ENCODE assay signal across 14 cellular contexts in genomic region chr2:222904557-222905258, GRCh38. TPM values are rescaled to one million over a fixed set of nuclear protein-coding genes. Genes with fewer than 3 reads are reported as not detected.
DNase-seq lines count a peak whose midpoint lies in the region; ATAC-seq, FAIRE-seq and TF ChIP-seq lines count a peak whose summit lies in the region.
"Had no signal": no experiment of that assay in that cellular context is flagged by ENCODE, and none has a peak within 500 bp of the region (broad histone marks: within the 10 kb centered on the region; RNA-seq: fewer than 3 reads in every experiment).

No MANE protein-coding gene starts in this region.

- TF ChIP-seq CTCF in astrocyte of the spinal cord (IDR thresholded peaks at IDR 0.05; ENCODE audit: low read depth, low read length) (no peak), gastroesophageal sphincter (IDR thresholded peaks at IDR 0.05) (no peak)

- WGBS in GM23248 (ENCODE audit: low coverage in 1 of 2, low lambda C conversion rate in 2 of 2, missing lambda C conversion rate in 2 of 2), 2 experiments = 71 to 72% methylated on average over 2 of the region's 2 CpGs
- WGBS in gastroesophageal sphincter (ENCODE audit: low coverage in 1 of 2), 2 donors = 50 to 55% methylated on average over 2 of the region's 2 CpGs
- WGBS in thymus = 97% methylated on average over 2 of the region's 2 CpGs

- ATAC-seq in gastroesophageal sphincter = peak; percentile 56
- ATAC-seq: effector memory CD8-positive, alpha-beta T cell; HCT116; mucosa of descending colon; stimulated activated naive CD8-positive, alpha-beta T cell treated with anti-CD3 and anti-CD28 coated beads, Interleukin-15, amount 100 ng/mL, for 72 hours had no signal

- H3K9me2 ChIP-seq in GM23248 (ENCODE audit: insufficient read depth) = no peaks in the 10 kb centered on the region

- no peak for FAIRE-seq in GM12892 (lab: Jason Lieb, UNC)

- H3F3A ChIP-seq in GM23248 (ENCODE audit: insufficient read depth) = peaks cover 33% of the 10 kb centered on the region

- H3K4me2 ChIP-seq in GM23248 (ENCODE audit: unreplicated experiment) = peak overlapping the region; percentile 54

- H3K4me1 ChIP-seq in GM23248 (ENCODE audit: insufficient read depth) = peaks cover 39% of the 10 kb centered on the region
- H3K4me1 ChIP-seq in gastroesophageal sphincter = peaks cover 0 to 70% (median 6%) of the 10 kb centered on the region in 3 donors
- peaks cover 20% of the 10 kb centered on the region for H3K4me1 ChIP-seq in thymus (ENCODE audit: control insufficient read depth, insufficient read depth, low read length)

- H3K79me2 ChIP-seq in GM23248 (ENCODE audit: insufficient read depth) = peaks cover 91% of the 10 kb centered on the region

- in situ Hi-C loops in GM23248 (cut with MboI) (loop anchor here (10.0 kb wide), 1 partner anchor 210 kb away; no protein-coding TSS in a partner anchor), astrocyte of the spinal cord (cut with HindIII; ENCODE audit: low sequenced_read_pairs) (no loop called here), G401 (cut with HindIII; ENCODE audit: low sequenced_read_pairs) (no loop called here)

- peak overlapping the region; percentile 25; the same call in 1 of the 2 replicates for H3K4me3 ChIP-seq in GM23248
- no peak overlapping the region for H3K4me3 ChIP-seq in astrocyte of the spinal cord (ENCODE audit: low read depth, low read length)
- H3K4me3 ChIP-seq in gastroesophageal sphincter = no peak overlapping the region
- no peak overlapping the region for H3K4me3 ChIP-seq in thymus (ENCODE audit: low read length)
- H3K4me3 ChIP-seq: mucosa of descending colon, psoas muscle had no signal

- no peak overlapping the region for H2AFZ ChIP-seq in GM23248

- H3K9me3 ChIP-seq in GM23248 (ENCODE audit: low read depth) (no peaks in the 10 kb centered on the region), gastroesophageal sphincter (no peaks in the 10 kb centered on the region), thymus (ENCODE audit: control insufficient read depth) (no peaks in the 10 kb centered on the region)
- H3K9me3 ChIP-seq: mucosa of descending colon, psoas muscle had no signal

- DNase-seq in GM23248 (peak; percentile 90), astrocyte of the spinal cord (ENCODE audit: low read depth, low spot score) (peak; percentile 94), G401 (ENCODE audit: low spot score) (no peak), GM12892 (ENCODE audit: insufficient read length) (no peak), NCI-H524 treated with DMSO at 0.1 percent for 48 hours (lab: John Stamatoyannopoulos, UW) (no peak)
- DNase-seq: activated naive CD4-positive, alpha-beta T cell treated with anti-CD3 and anti-CD28 coated beads, Interleukin-2, amount 50 U/mL, for 16 hours; effector memory CD8-positive, alpha-beta T cell; mucosa of descending colon; NCI-H1092 treated with DMSO at 0.1 percent for 48 hours; psoas muscle; stimulated activated naive CD8-positive, alpha-beta T cell treated with anti-CD3 and anti-CD28 coated beads, Interleukin-15, amount 100 ng/mL, for 72 hours had no signal

- H3K9ac ChIP-seq in GM23248 = peak overlapping the region; percentile 32

- peak overlapping the region; percentile 73 for H3K27ac ChIP-seq in GM23248
- H3K27ac ChIP-seq in gastroesophageal sphincter = peak overlapping the region in 3 of 4 donors; percentile 16 to 61 (median 33)
- H3K27ac ChIP-seq in thymus (ENCODE audit: low read depth) = peak overlapping the region; percentile 52

- 0 out of 2 replicates have a peak, but pooled peaks cover 2% of the 10 kb centered on the region for H3K36me3 ChIP-seq in GM23248 (ENCODE audit: low read depth)
- H3K36me3 ChIP-seq in gastroesophageal sphincter = peaks cover 0 to 8% of the 10 kb centered on the region in 2 donors
- no peaks in the 10 kb centered on the region for H3K36me3 ChIP-seq in thymus (ENCODE audit: control insufficient read depth, insufficient read depth)

- TF ChIP-seq POLR2A in gastroesophageal sphincter (IDR thresholded peaks at IDR 0.05) (no peak), GM12892 (IDR thresholded peaks at IDR 0.05; ENCODE audit: low read depth, low read length) (no peak)

- H3K27me3 ChIP-seq in GM23248 (replicated peaks; ENCODE audit: insufficient read depth) (no peaks in the 10 kb centered on the region), gastroesophageal sphincter (no peaks in the 10 kb centered on the region), thymus (ENCODE audit: control insufficient read depth, insufficient read depth) (no peaks in the 10 kb centered on the region)

- no peaks in the 10 kb centered on the region for H4K20me1 ChIP-seq in GM23248 (ENCODE audit: insufficient read depth)

- TF ChIP-seq EP300 in gastroesophageal sphincter (IDR thresholded peaks at IDR 0.05) = no peak

RNA-seq across cellular contexts. Expression of gene ACSL3, which starts 43.9 kb away (rescaled TPM):
- 61.5 and 66.5 TPM in 2 replicates for total RNA-seq in GM23248 (2014; rRNA removed; shearing (Covaris generic))
- polyA plus RNA-seq in GM23248 (2016; fragmentation: Nextera tagmentation; extraction: Ambion mirVana) = 47.1 and 48.6 TPM in 2 replicates
- 10 to 100 TPM; 46.5 to 71.6 (median 52.1) TPM for total RNA-seq in gastroesophageal sphincter
- polyA plus RNA-seq in thymus = 32.9 TPM
- 90.3 and 124 TPM in 2 replicates for total RNA-seq in G401 (2014; rRNA removed; shearing (Covaris generic))
- 26.6 TPM for polyA plus RNA-seq in GM12892 (2012; ENCODE audit: missing spikeins)

Comparison
In these comparisons a context has a peak if more than half of its experiments do, and no peak if none do; other contexts are left out.
1. DNase-seq: peak in GM23248 (single experiment) and astrocyte of the spinal cord (single experiment); none in G401 (single experiment), GM12892 (single experiment) and NCI-H524 treated with DMSO at 0.1 percent for 48 hours (single experiment).
2. Peak in every context shown above with its lines, with median percentiles within 50 percentile points of each other: H3K27ac ChIP-seq.